ENCODE assay signal across 16 cellular contexts in the genomic region with DNA sequence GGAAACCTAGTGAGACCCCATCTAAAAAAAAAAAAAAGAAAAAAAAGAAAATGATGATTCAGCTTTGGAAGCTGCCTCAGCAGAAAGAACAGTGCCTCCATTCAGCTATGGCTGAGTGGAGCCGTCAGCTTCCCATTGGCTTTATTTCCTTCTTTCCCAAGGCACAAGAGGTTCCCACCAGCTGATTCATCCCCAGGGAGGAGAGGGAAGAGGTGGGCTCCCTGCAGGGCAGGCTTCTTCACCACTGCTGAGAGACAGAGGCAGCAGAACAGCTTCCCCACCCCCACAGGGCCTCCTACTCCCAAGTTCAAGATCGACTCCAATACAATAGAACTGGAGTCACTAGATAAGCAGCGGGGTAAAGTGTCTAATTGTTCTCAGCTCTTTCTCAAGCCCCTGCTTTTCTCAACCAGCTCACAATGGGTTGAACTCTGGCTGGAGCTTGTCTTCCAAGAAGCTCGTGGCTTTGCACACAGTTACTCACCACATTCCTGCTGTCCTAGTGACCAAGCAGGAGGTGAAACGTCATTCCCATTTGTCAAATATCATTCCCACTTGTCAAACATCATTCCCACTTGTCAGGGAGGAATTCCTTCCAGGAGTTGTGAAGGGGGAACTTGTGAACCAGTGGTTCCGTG. TPM values are rescaled to one million over a fixed set of nuclear protein-coding genes. Genes with fewer than 3 reads are reported as not detected.
DNase-seq lines count a peak whose midpoint lies in the region; ATAC-seq and TF ChIP-seq lines count a peak whose summit lies in the region.
"Had no signal": no experiment of that assay in that cellular context is flagged by ENCODE, and none has a peak within 500 bp of the region (broad histone marks: within the 10 kb centered on the region; RNA-seq: fewer than 3 reads in every experiment).

No MANE protein-coding gene starts in this region.

- H3K27ac Mint-ChIP-seq in MCF 10A (ENCODE audit: low read depth, unreplicated experiment) = no peak overlapping the region
- H3K27ac Mint-ChIP-seq in stimulated activated effector memory CD8-positive, alpha-beta T cell treated with anti-CD3 and anti-CD28 coated beads, Interleukin-12 subunit alpha, Interleukin-12 subunit beta, amount 100 ng/mL, for 72 hours = no peak overlapping the region

- ATAC-seq in stimulated activated effector memory CD8-positive, alpha-beta T cell treated with anti-CD3 and anti-CD28 coated beads, Interleukin-12 subunit alpha, Interleukin-12 subunit beta, amount 100 ng/mL, for 72 hours = no peak
- ATAC-seq: right cardiac atrium had no signal

- peaks cover 19% of the 10 kb centered on the region for H3K4me1 Mint-ChIP-seq in MCF 10A (ENCODE audit: insufficient read depth, unreplicated experiment)
- H3K4me1 Mint-ChIP-seq in stimulated activated effector memory CD8-positive, alpha-beta T cell treated with anti-CD3 and anti-CD28 coated beads, Interleukin-12 subunit alpha, Interleukin-12 subunit beta, amount 100 ng/mL, for 72 hours = no peaks in the 10 kb centered on the region

- H3K27ac ChIP-seq in breast epithelium = no peak overlapping the region
- H3K27ac ChIP-seq: heart left ventricle, thyroid gland had no signal

- TF ChIP-seq POLR2A in breast epithelium (IDR thresholded peaks at IDR 0.05) = no peak

- no TSS peak for BruUV-seq in MCF 10A (replicated peaks; lab: Mats Ljungman, UMichigan)

- CTCF ChIA-PET in MCF 10A (lab: Yijun Ruan, JAX) = interaction anchor here (0.6 to 1.6 kb wide), 10 partner anchors 10 to 1910 kb away, joined by 3 to 4 read pairs (median 4); no protein-coding TSS in a partner anchor

- H3K4me3 Mint-ChIP-seq in MCF 10A (ENCODE audit: unreplicated experiment) = no peak overlapping the region
- H3K4me3 Mint-ChIP-seq in stimulated activated effector memory CD8-positive, alpha-beta T cell treated with anti-CD3 and anti-CD28 coated beads, Interleukin-12 subunit alpha, Interleukin-12 subunit beta, amount 100 ng/mL, for 72 hours = no peak overlapping the region

- H3K4me1 ChIP-seq in breast epithelium = no peaks in the 10 kb centered on the region
- H3K4me1 ChIP-seq: heart left ventricle, thyroid gland had no signal

- no peaks in the 10 kb centered on the region for H3K27me3 Mint-ChIP-seq in MCF 10A (ENCODE audit: insufficient read depth, unreplicated experiment)

- DNase-seq in MCF 10A (ENCODE audit: unreplicated experiment) (peak; percentile 58), breast epithelium (ENCODE audit: low spot score in 2 of 2) (no peak), amniotic epithelial cell (ENCODE audit: low read depth) (peak; percentile 81), globus pallidus (ENCODE audit: low spot score) (peak; percentile 14), stromal cell of bone marrow (ENCODE audit: low read depth) (peak; percentile 51), GM19240 (ENCODE audit: insufficient read length, low spot score) (no peak), NCI-H2171 (lab: John Stamatoyannopoulos, UW) (no peak)
- DNase-seq in stimulated activated effector memory CD8-positive, alpha-beta T cell treated with anti-CD3 and anti-CD28 coated beads, Interleukin-12 subunit alpha, Interleukin-12 subunit beta, amount 100 ng/mL, for 72 hours (ENCODE audit: low spot score in 2 of 2) = no peak
- DNase-seq: activated CD4-positive, alpha-beta T cell treated with anti-CD3 and anti-CD28 coated beads, Interleukin-2, amount 50 U/mL, for 4 hours; activated effector memory CD4-positive, alpha-beta T cell treated with anti-CD3 and anti-CD28 coated beads, Interleukin-2, amount 50 U/mL, for 16 hours; cortex of kidney; heart left ventricle; NCI-H1092 treated with DMSO at 0.1 percent for 48 hours; right cardiac atrium; T-helper 1 cell; thyroid gland had no signal

- H3K4me3 ChIP-seq in breast epithelium = no peak overlapping the region
- H3K4me3 ChIP-seq: heart left ventricle, thyroid gland had no signal

- TF ChIP-seq CTCF in MCF 10A (IDR thresholded peaks at IDR 0.05; ENCODE audit: unreplicated experiment) = no peak
- no peak for TF ChIP-seq CTCF in breast epithelium (IDR thresholded peaks at IDR 0.05)

- H3K36me3 ChIP-seq in breast epithelium = no peaks in the 10 kb centered on the region
- H3K36me3 ChIP-seq: heart left ventricle, thyroid gland had no signal

- POLR2A ChIA-PET in MCF 10A (lab: Yijun Ruan, JAX) = interaction anchor here (1.2 to 5.3 kb wide), 5 partner anchors 11 to 47 kb away, joined by 3 to 48 read pairs (median 6); partner anchors contain the start of gene FHDC1

- H3K9me3 Mint-ChIP-seq in MCF 10A (ENCODE audit: unreplicated experiment) = no peaks in the 10 kb centered on the region
- H3K9me3 Mint-ChIP-seq in stimulated activated effector memory CD8-positive, alpha-beta T cell treated with anti-CD3 and anti-CD28 coated beads, Interleukin-12 subunit alpha, Interleukin-12 subunit beta, amount 100 ng/mL, for 72 hours = no peaks in the 10 kb centered on the region

- H3K27me3 ChIP-seq in breast epithelium = no peaks in the 10 kb centered on the region
- H3K27me3 ChIP-seq: thyroid gland had no signal

- intact Hi-C loops in MCF 10A (cut with micrococcal nuclease) (no loop called here), breast epithelium (cut with DNase I; ENCODE audit: low total_unique reads) (no loop called here)

- no peaks in the 10 kb centered on the region for H3K9me3 ChIP-seq in breast epithelium
- H3K9me3 ChIP-seq: heart left ventricle, thyroid gland had no signal

- no peaks in the 10 kb centered on the region for H3K36me3 Mint-ChIP-seq in MCF 10A (ENCODE audit: insufficient read depth, unreplicated experiment)
- H3K36me3 Mint-ChIP-seq in stimulated activated effector memory CD8-positive, alpha-beta T cell treated with anti-CD3 and anti-CD28 coated beads, Interleukin-12 subunit alpha, Interleukin-12 subunit beta, amount 100 ng/mL, for 72 hours = no peaks in the 10 kb centered on the region

RNA-seq across cellular contexts. Expression of gene FHDC1, which starts 47.8 kb away (rescaled TPM):
- total RNA-seq in MCF 10A (2022) (2.0 and 2.7 TPM in 2 replicates), breast epithelium (1 to 10 TPM in 2 of 3 donors, under 1 TPM in 1; 0.48 to 2.3 (median 2.0) TPM)

Comparison
In these comparisons a context has a peak if more than half of its experiments do, and no peak if none do; other contexts are left out.
1. DNase-seq: peak in MCF 10A (single experiment), amniotic epithelial cell (single experiment), globus pallidus (single experiment) and stromal cell of bone marrow (single experiment); none in breast epithelium (0 of 2), GM19240 (single experiment), stimulated activated effector memory CD8-positive, alpha-beta T cell treated with anti-CD3 and anti-CD28 coated beads, Interleukin-12 subunit alpha, Interleukin-12 subunit beta, amount 100 ng/mL, for 72 hours (0 of 2) and NCI-H2171 (single experiment).